ENCODE assay signal across 20 cellular contexts in the genomic region with DNA sequence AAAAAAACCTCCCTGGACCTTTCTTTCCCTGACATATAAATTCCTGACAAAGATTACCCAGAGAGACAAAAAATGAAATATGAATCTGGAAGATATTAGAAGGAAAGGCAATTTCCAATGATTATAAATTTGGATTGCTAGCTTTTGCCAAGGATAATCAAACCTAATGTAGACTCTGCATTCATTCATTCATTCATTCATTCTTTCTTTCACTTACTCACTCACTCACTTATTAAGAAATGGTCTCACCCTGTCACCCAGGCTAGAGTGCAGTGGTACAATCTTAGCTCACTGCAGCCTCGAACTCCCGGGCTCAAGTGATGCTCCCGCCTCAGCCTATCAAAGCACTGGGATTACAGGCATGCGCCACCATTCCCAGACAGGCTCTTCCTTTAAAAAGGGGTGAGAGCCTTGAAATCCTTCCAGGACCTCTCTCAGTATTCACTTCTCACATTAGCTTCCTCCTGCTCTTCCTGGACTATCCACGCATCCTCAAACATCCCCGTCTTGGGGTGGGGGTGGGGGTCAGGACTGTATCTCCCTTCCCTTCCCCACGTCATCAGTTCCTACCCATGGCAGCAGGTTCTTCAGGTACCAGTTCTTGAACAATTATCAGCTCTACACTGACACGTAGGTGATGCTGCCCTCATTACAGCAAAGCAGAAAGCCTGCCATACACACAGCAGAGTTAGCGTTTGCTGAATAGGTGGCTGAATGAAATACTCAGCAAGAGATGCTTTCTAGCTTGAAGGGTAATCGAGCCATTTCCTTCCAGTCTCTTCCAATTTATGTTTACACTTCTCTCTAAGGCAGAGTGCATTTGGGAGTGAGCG.
"Had no signal": no experiment of that assay in that cellular context is flagged by ENCODE, and none has a peak within 500 bp of the region (broad histone marks: within the 10 kb centered on the region; RNA-seq: fewer than 3 reads in every experiment).

No MANE protein-coding gene starts in this region.

- H3K4me3 ChIP-seq: adrenal gland, prostate gland, thyroid gland, uterus had no signal

- H3K9me3 Mint-ChIP-seq: activated CD4-positive, alpha-beta memory T cell treated with anti-CD3 and anti-CD28 coated beads for 36 hours; activated naive CD4-positive, alpha-beta T cell treated with anti-CD3 and anti-CD28 coated beads, Interleukin-2, amount 50 U/mL, for 24 hours; activated T-cell treated with anti-CD3 and anti-CD28 coated beads, Interleukin-2, amount 50 U/mL, for 24 hours; memory B cell; natural killer cell; stimulated activated memory B cell treated with anti-CD40 and anti-IgM and Interleukin-4, amounts not matched to agents 10 μg/mL and 1 μg/mL and 100 μg/mL, for 72 hours had no signal

- H3K36me3 Mint-ChIP-seq: natural killer cell had no signal

- H3K27me3 ChIP-seq: adrenal gland, thyroid gland, uterus had no signal

- H3K4me1 Mint-ChIP-seq: stimulated activated memory B cell treated with anti-CD40 and anti-IgM and Interleukin-4, amounts not matched to agents 10 μg/mL and 1 μg/mL and 100 μg/mL, for 72 hours had no signal

- H3K9me3 ChIP-seq: adrenal gland, prostate gland, thyroid gland, uterus had no signal

- H3K27ac Mint-ChIP-seq: activated CD4-positive, alpha-beta memory T cell treated with anti-CD3 and anti-CD28 coated beads for 36 hours; activated CD8-positive, alpha-beta memory T cell treated with anti-CD3 and anti-CD28 coated beads, Interleukin-2, amount 10 ng/mL, durations not matched to agents 7 days and 5 days; activated naive CD4-positive, alpha-beta T cell treated with anti-CD3 and anti-CD28 coated beads, Interleukin-2, amount 50 U/mL, for 24 hours; activated T-cell treated with anti-CD3 and anti-CD28 coated beads, Interleukin-2, amount 50 U/mL, for 24 hours; memory B cell; natural killer cell; stimulated activated memory B cell treated with anti-CD40 and anti-IgM and Interleukin-4, amounts not matched to agents 10 μg/mL and 1 μg/mL and 100 μg/mL, for 72 hours had no signal

- H3K4me1 ChIP-seq: adrenal gland, prostate gland, uterus had no signal

- DNase-seq: activated CD4-positive, alpha-beta memory T cell treated with anti-CD3 and anti-CD28 coated beads for 36 hours; activated CD4-positive, alpha-beta T cell treated with anti-CD3 and anti-CD28 coated beads for 1 hour; activated CD8-positive, alpha-beta memory T cell treated with anti-CD3 and anti-CD28 coated beads, Interleukin-2, amount 10 ng/mL, durations not matched to agents 7 days and 5 days; activated effector memory CD4-positive, alpha-beta T cell treated with anti-CD3 and anti-CD28 coated beads, Interleukin-2, amount 50 U/mL, for 16 hours; activated T-cell treated with anti-CD3 and anti-CD28 coated beads, Interleukin-2, amount 50 U/mL, for 24 hours; adrenal gland; central memory CD4-positive, alpha-beta T cell; cortex of kidney; effector CD4-positive, alpha-beta T cell; foreskin fibroblast; left ventricle myocardium superior; natural killer cell; SW 1271; T-helper 9 cell; thyroid gland; uterus had no signal

- H3K27ac ChIP-seq: adrenal gland, prostate gland, thyroid gland, uterus had no signal

- H3K27me3 Mint-ChIP-seq: activated CD4-positive, alpha-beta memory T cell treated with anti-CD3 and anti-CD28 coated beads for 36 hours; activated CD8-positive, alpha-beta memory T cell treated with anti-CD3 and anti-CD28 coated beads, Interleukin-2, amount 10 ng/mL, durations not matched to agents 7 days and 5 days; activated naive CD4-positive, alpha-beta T cell treated with anti-CD3 and anti-CD28 coated beads, Interleukin-2, amount 50 U/mL, for 24 hours; activated T-cell treated with anti-CD3 and anti-CD28 coated beads, Interleukin-2, amount 50 U/mL, for 24 hours; memory B cell; stimulated activated memory B cell treated with anti-CD40 and anti-IgM and Interleukin-4, amounts not matched to agents 10 μg/mL and 1 μg/mL and 100 μg/mL, for 72 hours had no signal

- H3K36me3 ChIP-seq: prostate gland, uterus had no signal

- ATAC-seq: activated CD8-positive, alpha-beta memory T cell treated with anti-CD3 and anti-CD28 coated beads, Interleukin-2, amount 10 ng/mL, durations not matched to agents 7 days and 5 days; left ventricle myocardium superior; natural killer cell; stimulated activated memory B cell treated with anti-CD40 and anti-IgM and Interleukin-4, amounts not matched to agents 10 μg/mL and 1 μg/mL and 100 μg/mL, for 72 hours had no signal

- H3K4me3 Mint-ChIP-seq: activated CD4-positive, alpha-beta memory T cell treated with anti-CD3 and anti-CD28 coated beads for 36 hours; activated CD8-positive, alpha-beta memory T cell treated with anti-CD3 and anti-CD28 coated beads, Interleukin-2, amount 10 ng/mL, durations not matched to agents 7 days and 5 days; activated naive CD4-positive, alpha-beta T cell treated with anti-CD3 and anti-CD28 coated beads, Interleukin-2, amount 50 U/mL, for 24 hours; activated T-cell treated with anti-CD3 and anti-CD28 coated beads, Interleukin-2, amount 50 U/mL, for 24 hours; memory B cell; natural killer cell; stimulated activated memory B cell treated with anti-CD40 and anti-IgM and Interleukin-4, amounts not matched to agents 10 μg/mL and 1 μg/mL and 100 μg/mL, for 72 hours had no signal
